33 cellular contexts compared by ENCODE assay signal in the genomic region with DNA sequence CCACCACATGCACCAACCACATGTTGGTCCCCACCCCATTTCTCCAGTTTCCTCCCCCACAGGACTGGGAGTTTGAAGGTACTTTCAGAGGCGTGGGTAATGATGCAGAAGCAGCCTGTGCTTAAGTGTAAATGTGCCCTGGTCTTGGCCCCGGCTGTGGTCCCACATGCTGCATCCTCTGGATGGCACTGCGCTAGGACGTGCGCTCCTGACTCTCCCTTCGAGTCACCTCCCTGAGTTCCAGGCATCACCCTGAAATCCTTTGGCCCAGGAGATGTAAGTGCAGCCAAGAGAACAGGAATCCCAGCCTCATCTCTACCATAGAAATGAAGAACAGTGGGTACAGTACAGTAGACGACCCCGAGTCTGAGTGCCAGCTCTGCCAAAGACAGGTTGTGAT. TPM values are rescaled to one million over a fixed set of nuclear protein-coding genes. Genes with fewer than 3 reads are reported as not detected.
"Had no signal": no experiment of that assay in that cellular context is flagged by ENCODE, and none has a peak within 500 bp of the region (broad histone marks: within the 10 kb centered on the region; RNA-seq: fewer than 3 reads in every experiment).

No MANE protein-coding gene starts in this region.

- H3K4me3 Mint-ChIP-seq: endodermal cell; mesothelial cell of epicardium; naive thymus-derived CD4-positive, alpha-beta T cell; nephron; neural progenitor cell; stimulated activated memory B cell treated with anti-CD40 and anti-IgM and Interleukin-4, amounts not matched to agents 10 μg/mL and 1 μg/mL and 100 μg/mL, for 72 hours had no signal

- H3K27ac ChIP-seq: epithelial cell of prostate, gastrocnemius medialis, hepatocyte, neural progenitor cell, prostate gland, right atrium auricular region, testis, tibial artery had no signal

- H3K4me2 ChIP-seq: hepatocyte, neural progenitor cell, smooth muscle cell had no signal

- H3K79me2 ChIP-seq: hepatocyte had no signal

- H3K9ac ChIP-seq: neural progenitor cell had no signal

- H3K27me3 ChIP-seq: testis had no signal

- H3K9me3 Mint-ChIP-seq: endodermal cell; mesothelial cell of epicardium; nephron; neural progenitor cell; stimulated activated memory B cell treated with anti-CD40 and anti-IgM and Interleukin-4, amounts not matched to agents 10 μg/mL and 1 μg/mL and 100 μg/mL, for 72 hours had no signal

- H3K4me3 ChIP-seq: gastrocnemius medialis, heart left ventricle, hepatocyte, left lung, mucosa of descending colon, neural progenitor cell, prostate gland, right atrium auricular region, smooth muscle cell, testis, tibial artery, upper lobe of left lung had no signal

- H3K27ac Mint-ChIP-seq: endodermal cell; mesothelial cell of epicardium; naive thymus-derived CD4-positive, alpha-beta T cell; nephron; neural progenitor cell; stimulated activated memory B cell treated with anti-CD40 and anti-IgM and Interleukin-4, amounts not matched to agents 10 μg/mL and 1 μg/mL and 100 μg/mL, for 72 hours had no signal

- H2AFZ ChIP-seq: hepatocyte, neural progenitor cell had no signal

- H3K4me1 Mint-ChIP-seq: endodermal cell, mesothelial cell of epicardium, nephron, neural progenitor cell had no signal

- FAIRE-seq: colon, kidney, urothelium cell line had no signal

- H3K9me3 ChIP-seq: gastrocnemius medialis, heart left ventricle, left lung, mucosa of descending colon, prostate gland, right atrium auricular region, testis, tibial artery, upper lobe of left lung had no signal

- H3K36me3 ChIP-seq: gastrocnemius medialis, heart left ventricle, neural progenitor cell, prostate gland, right atrium auricular region, tibial artery, upper lobe of left lung had no signal

- H3K27me3 Mint-ChIP-seq: stimulated activated memory B cell treated with anti-CD40 and anti-IgM and Interleukin-4, amounts not matched to agents 10 μg/mL and 1 μg/mL and 100 μg/mL, for 72 hours had no signal

- ATAC-seq: esophagus mucosa; gastrocnemius medialis; mucosa of descending colon; naive thymus-derived CD4-positive, alpha-beta T cell; sciatic nerve; stimulated activated memory B cell treated with anti-CD40 and anti-IgM and Interleukin-4, amounts not matched to agents 10 μg/mL and 1 μg/mL and 100 μg/mL, for 72 hours; stimulated activated naive CD8-positive, alpha-beta T cell treated with anti-CD3 and anti-CD28 coated beads, Interleukin-15, Interleukin-2, amounts not matched to agents 100 U/mL and 50 U/mL, for 24 hours had no signal

- H3K36me3 Mint-ChIP-seq: mesothelial cell of epicardium; naive thymus-derived CD4-positive, alpha-beta T cell; neural progenitor cell; stimulated activated memory B cell treated with anti-CD40 and anti-IgM and Interleukin-4, amounts not matched to agents 10 μg/mL and 1 μg/mL and 100 μg/mL, for 72 hours had no signal

- DNase-seq: effector CD8-positive, alpha-beta T cell; endodermal cell; foreskin fibroblast; gastrocnemius medialis; heart left ventricle; kidney; mesenchymal stem cell; mucosa of descending colon; naive thymus-derived CD4-positive, alpha-beta T cell; nucleus accumbens; stimulated activated CD4-positive, alpha-beta T cell treated with anti-CD3 and anti-CD28 coated beads, Interleukin-2, amount 100 ng/mL, for 24 hours; stimulated activated CD4-positive, alpha-beta T cell treated with anti-CD3 and anti-CD28 coated beads, Interleukin-4, amount 100 ng/mL, for 4 hours; stimulated activated naive CD8-positive, alpha-beta T cell treated with anti-CD3 and anti-CD28 coated beads, Interleukin-15, Interleukin-2, amounts not matched to agents 100 U/mL and 50 U/mL, for 24 hours; substantia nigra; testis; tibial artery had no signal

- H3K4me1 ChIP-seq: gastrocnemius medialis, prostate gland, testis had no signal

RNA-seq across cellular contexts. Expression of gene HCK, which starts 5.7 kb away (rescaled TPM):
- total RNA-seq: lung microvascular endothelial cell, mesothelial cell of epicardium, osteocyte had no signal

RNA-seq across cellular contexts. Expression of gene CCM2L, which starts 47.5 kb away (rescaled TPM):
- total RNA-seq: naive thymus-derived CD4-positive, alpha-beta T cell; osteocyte; smooth muscle cell had no signal
- polyA plus RNA-seq: naive thymus-derived CD4-positive, alpha-beta T cell had no signal
